1 cellular context compared by ENCODE assay signal in the genomic region with DNA sequence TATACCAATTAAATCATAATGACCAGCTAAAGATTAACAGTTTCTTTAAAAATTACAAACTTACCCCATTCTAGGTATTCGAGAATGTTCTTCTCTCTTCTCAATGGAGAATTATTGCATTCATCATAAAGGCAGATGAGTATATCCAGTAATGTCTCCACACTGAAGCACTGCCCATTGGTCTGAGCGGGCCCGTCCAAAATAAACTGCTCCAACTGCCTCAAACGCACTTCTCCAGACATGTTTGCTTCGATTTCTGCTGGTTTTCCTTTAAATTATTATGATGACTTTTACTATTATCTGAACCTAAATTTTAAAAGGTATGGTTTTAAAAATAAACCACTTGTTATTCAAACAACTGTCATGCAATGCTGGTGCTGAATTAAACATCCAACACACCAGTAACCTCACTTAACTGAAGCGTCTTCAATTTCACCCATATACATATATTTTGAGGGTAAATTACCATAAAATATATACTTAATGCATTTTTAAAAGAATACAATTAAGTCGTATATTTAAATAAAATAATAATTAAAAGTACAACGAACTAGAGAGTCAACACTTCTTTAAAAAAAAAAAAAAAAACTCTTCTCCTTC.
TF ChIP-seq lines count a peak whose summit lies in the region.

No MANE protein-coding gene starts in this region.

TF ChIP-seq in H1, 55 proteins besides CTCF, POLR2A, EP300 and RAD21 (continued from another document):
- no peak for TF ChIP-seq TEAD4 (IDR thresholded peaks at IDR 0.05; ENCODE audit: low read depth, low read length)
- no peak for TF ChIP-seq RBBP5 (IDR thresholded peaks at IDR 0.05; ENCODE audit: borderline replicate concordance, low read depth, low read length)
- TF ChIP-seq, protein P1, sequence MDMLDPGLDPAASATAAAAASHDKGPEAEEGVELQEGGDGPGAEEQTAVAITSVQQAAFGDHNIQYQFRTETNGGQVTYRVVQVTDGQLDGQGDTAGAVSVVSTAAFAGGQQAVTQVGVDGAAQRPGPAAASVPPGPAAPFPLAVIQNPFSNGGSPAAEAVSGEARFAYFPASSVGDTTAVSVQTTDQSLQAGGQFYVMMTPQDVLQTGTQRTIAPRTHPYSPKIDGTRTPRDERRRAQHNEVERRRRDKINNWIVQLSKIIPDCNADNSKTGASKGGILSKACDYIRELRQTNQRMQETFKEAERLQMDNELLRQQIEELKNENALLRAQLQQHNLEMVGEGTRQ (IDR thresholded peaks at IDR 0.05; ENCODE audit: low read length) = no peak
- no peak for TF ChIP-seq BRCA1 (IDR thresholded peaks at IDR 0.05; ENCODE audit: low read depth, low read length)
- no peak for TF ChIP-seq KDM5A (IDR thresholded peaks at IDR 0.05; ENCODE audit: low read length)
- TF ChIP-seq SIX5 (IDR thresholded peaks at IDR 0.05; ENCODE audit: low read depth, low read length) = no peak
- no peak for TF ChIP-seq GABPA (IDR thresholded peaks at IDR 0.05; ENCODE audit: borderline replicate concordance, insufficient read depth, low read length)
- TF ChIP-seq TCF12 (IDR thresholded peaks at IDR 0.05; ENCODE audit: low read depth, low read length) = no peak
